In the genomic region with DNA sequence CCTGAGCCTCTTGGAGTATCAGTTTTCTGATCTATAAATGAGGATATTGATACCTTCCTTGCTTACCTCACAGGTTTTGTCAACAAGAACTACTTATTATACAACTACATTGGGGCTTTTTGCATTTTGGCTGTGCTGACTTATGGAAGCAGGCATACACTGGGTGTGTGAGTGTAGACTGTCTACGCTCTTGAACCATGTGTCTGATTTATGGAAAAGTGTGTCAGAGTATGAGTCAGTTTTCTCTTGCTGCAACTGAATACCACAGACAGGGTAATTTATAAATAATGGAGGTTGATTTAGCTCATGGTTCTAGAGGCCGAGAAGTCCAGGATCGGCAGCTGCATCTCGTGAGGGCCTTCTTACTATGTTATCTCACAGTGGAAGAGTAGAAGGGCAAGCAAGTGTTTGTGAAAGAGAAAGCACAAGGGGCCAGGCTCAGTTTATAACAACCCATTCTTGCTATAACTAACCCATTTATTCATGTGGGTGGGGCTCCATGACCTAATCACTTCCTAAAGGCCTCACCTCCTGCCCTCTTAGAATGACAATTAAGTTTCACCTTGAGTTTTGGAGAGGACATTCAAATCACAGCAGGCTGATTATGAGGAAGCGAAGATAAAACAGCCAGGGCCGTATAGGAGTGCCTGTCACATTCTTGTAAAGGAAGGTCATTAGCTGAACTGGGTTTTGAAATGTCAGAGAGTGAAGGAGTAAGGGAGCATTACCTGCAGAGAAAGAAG, we compare ENCODE assay signal across 12 cellular contexts. TPM values are rescaled to one million over a fixed set of nuclear protein-coding genes. Genes with fewer than 3 reads are reported as not detected.
DNase-seq lines count a peak whose midpoint lies in the region; ATAC-seq and TF ChIP-seq lines count a peak whose summit lies in the region.
"Had no signal": no experiment of that assay in that cellular context is flagged by ENCODE, and none has a peak within 500 bp of the region (broad histone marks: within the 10 kb centered on the region; RNA-seq: fewer than 3 reads in every experiment).

No MANE protein-coding gene starts in this region.

- no peak overlapping the region for H3K4me3 ChIP-seq in WERI-Rb-1 (ENCODE audit: low read depth, low read length)
- H3K4me3 ChIP-seq: SK-N-MC, stomach had no signal

- H3K27me3 ChIP-seq in WERI-Rb-1 (ENCODE audit: insufficient read depth, low read depth, severe bottlenecking): no peaks in the 10 kb centered on the region

- peak overlapping the region in 4 of 7 donors; percentile 2 to 87 (median 35) for H3K27ac Mint-ChIP-seq in CD14-positive monocyte
- no peak overlapping the region for H3K27ac Mint-ChIP-seq in mesothelial cell of epicardium
- H3K27ac Mint-ChIP-seq: activated naive CD8-positive, alpha-beta T cell had no signal

- TF ChIP-seq CTCF in CD14-positive monocyte (IDR thresholded peaks at IDR 0.05): no peak
- no peak for TF ChIP-seq CTCF in WERI-Rb-1 (IDR thresholded peaks at IDR 0.05; ENCODE audit: low read depth, low read length)
- TF ChIP-seq CTCF in mesothelial cell of epicardium (IDR thresholded peaks at IDR 0.05; ENCODE audit: unreplicated experiment): no peak

- H3K27ac ChIP-seq in WERI-Rb-1: no peak overlapping the region
- H3K27ac ChIP-seq: SK-N-MC, stomach had no signal

- intact Hi-C loops in CD14-positive monocyte (cut with micrococcal nuclease): loop anchor here in 1 of 2 donors (5.0 kb wide), 1 partner anchor 59 kb away; no protein-coding TSS in a partner anchor

- ATAC-seq in GM18861 (IDR thresholded peaks at IDR 0.05; ENCODE audit: unreplicated experiment) (peak; percentile 39), HG02588 (IDR thresholded peaks at IDR 0.05; ENCODE audit: unreplicated experiment) (peak; percentile 48), HG03575 (IDR thresholded peaks at IDR 0.05; ENCODE audit: extremely low read depth, insufficient number of reproducible peaks, low FRiP score, unreplicated experiment) (peak; percentile 28)

- H3K27me3 Mint-ChIP-seq in CD14-positive monocyte (ENCODE audit: low read depth in 3 of 3) (peaks cover 4 to 9% (median 6%) of the 10 kb centered on the region in 3 donors), mesothelial cell of epicardium (ENCODE audit: low read depth) (peaks cover 76% of the 10 kb centered on the region)

- H3K9me3 ChIP-seq in WERI-Rb-1 (ENCODE audit: severe bottlenecking): no peaks in the 10 kb centered on the region
- H3K9me3 ChIP-seq: stomach had no signal

- H3K4me1 Mint-ChIP-seq in CD14-positive monocyte: peaks cover 40% of the 10 kb centered on the region
- H3K4me1 Mint-ChIP-seq in mesothelial cell of epicardium: peaks cover 24% of the 10 kb centered on the region

- no peaks in the 10 kb centered on the region for H3K36me3 ChIP-seq in WERI-Rb-1
- H3K36me3 ChIP-seq: stomach had no signal

- peaks cover 0 to 2% (median 0%) of the 10 kb centered on the region in 7 donors for H3K9me3 Mint-ChIP-seq in CD14-positive monocyte
- H3K9me3 Mint-ChIP-seq in mesothelial cell of epicardium: peaks cover 7% of the 10 kb centered on the region

- DNase-seq in CD14-positive monocyte (ENCODE audit: low spot score) (no peak), AML-193 (lab: John Stamatoyannopoulos, UW) (no peak), DMS79 (lab: John Stamatoyannopoulos, UW) (no peak), WERI-Rb-1 (no peak), mesothelial cell of epicardium (ENCODE audit: low spot score in 2 of 2, unreplicated experiment in 2 of 2) (no peak)
- DNase-seq: stomach had no signal

- H3K4me3 Mint-ChIP-seq in CD14-positive monocyte (no peak overlapping the region), mesothelial cell of epicardium (no peak overlapping the region)
- H3K4me3 Mint-ChIP-seq: activated naive CD8-positive, alpha-beta T cell had no signal

- H3K36me3 Mint-ChIP-seq in CD14-positive monocyte (no peaks in the 10 kb centered on the region), mesothelial cell of epicardium (no peaks in the 10 kb centered on the region)
- H3K36me3 Mint-ChIP-seq: activated naive CD8-positive, alpha-beta T cell had no signal

RNA-seq across cellular contexts. Expression of a gene that starts 6.8 kb away (rescaled TPM):
- not detected for polyA plus RNA-seq in CD14-positive monocyte
- total RNA-seq in mesothelial cell of epicardium: not detected in 3 replicates
- total RNA-seq: posterior vena cava had no signal
- polyA plus RNA-seq: stomach had no signal

RNA-seq across cellular contexts. Expression of a gene that starts 28.1 kb away (rescaled TPM):
- under 1 TPM; 0.07 to 0.43 TPM for polyA plus RNA-seq in CD14-positive monocyte
- total RNA-seq in mesothelial cell of epicardium: not detected in 3 replicates
- total RNA-seq: posterior vena cava had no signal
